19 cellular contexts compared by ENCODE assay signal in the genomic region with DNA sequence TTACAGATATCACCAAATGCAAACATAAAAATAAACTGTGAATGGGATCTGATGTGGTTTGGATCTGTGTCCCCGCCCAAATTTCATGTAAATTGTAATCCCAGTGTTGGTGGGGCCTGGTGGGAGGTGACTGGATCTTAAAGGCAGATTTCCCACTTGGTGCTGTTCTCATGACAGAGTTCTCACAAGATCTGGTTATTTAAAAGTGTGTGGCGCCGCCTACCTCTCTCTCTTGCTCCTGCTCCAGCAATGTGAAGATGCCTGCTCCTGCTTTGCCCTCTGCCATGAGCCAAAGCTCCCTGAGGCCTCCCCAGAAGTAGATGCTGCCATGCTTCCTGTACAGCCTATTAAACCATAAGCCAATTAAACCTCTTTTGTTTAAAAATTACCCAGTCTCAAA. TPM values are rescaled to one million over a fixed set of nuclear protein-coding genes. Genes with fewer than 3 reads are reported as not detected.
DNase-seq lines count a peak whose midpoint lies in the region; ATAC-seq lines count a peak whose summit lies in the region.
"Had no signal": no experiment of that assay in that cellular context is flagged by ENCODE, and none has a peak within 500 bp of the region (broad histone marks: within the 10 kb centered on the region; RNA-seq: fewer than 3 reads in every experiment).

No MANE protein-coding gene starts in this region.

- no peaks in the 10 kb centered on the region for H3K36me3 ChIP-seq in mesendoderm (ENCODE audit: control insufficient read depth, insufficient read depth, low read length)

- H2AK5ac ChIP-seq in mesendoderm (ENCODE audit: low read length), result no peak overlapping the region

- H3K23ac ChIP-seq in mesendoderm (ENCODE audit: low read length), result no peak overlapping the region

- ATAC-seq in GM21447 (IDR thresholded peaks at IDR 0.05; ENCODE audit: unreplicated experiment) (no peak), HG02870 (IDR thresholded peaks at IDR 0.05; ENCODE audit: unreplicated experiment) (no peak)
- ATAC-seq: stimulated activated naive B cell treated with anti-CD40 and anti-IgM and Interleukin-4, amounts not matched to agents 10 μg/mL and 1 μg/mL and 100 μg/mL, for 72 hours had no signal

- H2BK15ac ChIP-seq in mesendoderm (replicated peaks; ENCODE audit: low read depth), result no peak overlapping the region

- no peaks in the 10 kb centered on the region for H3K27me3 ChIP-seq in mesendoderm (ENCODE audit: insufficient read depth, low read length, poor library complexity)

- no peak overlapping the region for H3K56ac ChIP-seq in mesendoderm (ENCODE audit: low read length)

- no peak overlapping the region for H3K27ac ChIP-seq in mesendoderm (ENCODE audit: low read depth, low read length)
- H3K27ac ChIP-seq: skin epidermis had no signal

- H3K79me2 ChIP-seq in mesendoderm (ENCODE audit: control insufficient read depth, insufficient read depth, low read length), result no peaks in the 10 kb centered on the region

- no peaks in the 10 kb centered on the region for H3K4me1 ChIP-seq in mesendoderm (ENCODE audit: control insufficient read depth, low read depth, low read length)

- H3K4me2 ChIP-seq in mesendoderm (ENCODE audit: low read length), result no peak overlapping the region

- H3K4ac ChIP-seq in mesendoderm (ENCODE audit: low read depth, low read length), result no peak overlapping the region

- no peak overlapping the region for H3K18ac ChIP-seq in mesendoderm (ENCODE audit: low read length)

- H4K5ac ChIP-seq in mesendoderm (ENCODE audit: low read length), result no peak overlapping the region

- H4K8ac ChIP-seq in mesendoderm (ENCODE audit: low read depth, low read length), result no peak overlapping the region

- no peak overlapping the region for H2BK120ac ChIP-seq in mesendoderm (ENCODE audit: low read depth, low read length)

- DNase-seq in DMS 273 (lab: John Stamatoyannopoulos, UW; ENCODE audit: unreplicated experiment), result peak; percentile 1
- no peak for DNase-seq in DMS 273 treated with DMSO at 0.1 percent for 48 hours (lab: John Stamatoyannopoulos, UW)
- DNase-seq in LHCN-M2 (ENCODE audit: low read depth), result peak; percentile 22
- peak; percentile 5 for DNase-seq in astrocyte of the hippocampus (ENCODE audit: low read depth, low spot score)
- DNase-seq in mesendoderm, result peak; percentile 65
- no peak for DNase-seq in NCI-H510A treated with DMSO at 0.1 percent for 48 hours (lab: John Stamatoyannopoulos, UW)
- DNase-seq: 8988T; activated CD4-positive, alpha-beta T cell treated with anti-CD3 and anti-CD28 coated beads, Interleukin-2, amount 50 U/mL, for 48 hours; CD8-positive, alpha-beta memory T cell; effector CD8-positive, alpha-beta T cell; foreskin fibroblast; NCI-H1694 treated with DMSO at 0.1 percent for 48 hours; NCI-H774; SIG-M5; stimulated activated naive B cell treated with anti-CD40 and anti-IgM and Interleukin-4, amounts not matched to agents 10 μg/mL and 1 μg/mL and 100 μg/mL, for 72 hours had no signal

- H3K4me3 ChIP-seq in mesendoderm (ENCODE audit: low read length), result no peak overlapping the region
- H3K4me3 ChIP-seq: skin epidermis had no signal

- no CpG with 5 or more reads among the region's 3 CpGs for WGBS in mesendoderm (ENCODE audit: extremely low coverage, insufficient coverage, low lambda C conversion rate)

- H2BK5ac ChIP-seq in mesendoderm (ENCODE audit: low read length), result no peak overlapping the region

- no peaks in the 10 kb centered on the region for H3K79me1 ChIP-seq in mesendoderm (ENCODE audit: low read length)

- H3K9ac ChIP-seq in mesendoderm (ENCODE audit: low read length), result no peak overlapping the region

RNA-seq across cellular contexts. Expression of a gene that starts 47.8 kb away (rescaled TPM):
- total RNA-seq in LHCN-M2 (2014; rRNA removed), result 0.19 and 0.57 TPM in 2 replicates
- 0.40 TPM for polyA plus RNA-seq in LHCN-M2 (2012)
- polyA plus RNA-seq in mesendoderm (2013, experiment 1 of 2), result 2.2 TPM
- polyA plus RNA-seq in mesendoderm (2013, experiment 2 of 2), result 2.1 TPM
- total RNA-seq: CD8-positive, alpha-beta memory T cell had no signal
- polyA plus RNA-seq: CD8-positive, alpha-beta memory T cell; IgD-negative memory B cell had no signal

Comparison
In these comparisons a context has a peak if more than half of its experiments do, and no peak if none do; other contexts are left out.
1. DNase-seq: peak in DMS 273 (single experiment), LHCN-M2 (single experiment), astrocyte of the hippocampus (single experiment) and mesendoderm (single experiment); none in DMS 273 treated with DMSO at 0.1 percent for 48 hours (single experiment) and NCI-H510A treated with DMSO at 0.1 percent for 48 hours (single experiment).